Comparison of ENCODE assay signal across 11 cellular contexts in genomic region chr15:73760330-73760729, GRCh38.
"Had no signal": no experiment of that assay in that cellular context is flagged by ENCODE, and none has a peak within 500 bp of the region (broad histone marks: within the 10 kb centered on the region; RNA-seq: fewer than 3 reads in every experiment).

No MANE protein-coding gene starts in this region.

- H3K36me3 ChIP-seq: HAP-1 had no signal

- H3K27ac Mint-ChIP-seq: GM23338, H9, HFFc6 had no signal

- H3K4me2 ChIP-seq: GM23338 had no signal

- H3K27ac ChIP-seq: GM23248 had no signal

- DNase-seq: GM23248, GOT3, H7, H9, HCEC 1CT, HFFc6 had no signal

- H3K9me3 Mint-ChIP-seq: GM23338, H9, HFFc6 had no signal

- H3K9me3 ChIP-seq: HAP-1 had no signal

- H3K4me3 Mint-ChIP-seq: GM23338, H9, HFFc6 had no signal

- H3K4me3 ChIP-seq: GM23248, GM23338, HAP-1 had no signal

- FAIRE-seq: H1, H54 had no signal

- H3K9ac ChIP-seq: GM23248 had no signal

- H2AFZ ChIP-seq: GM23248, GM23338 had no signal

- ATAC-seq: GM23338, HCT116 had no signal
